In the genomic region with DNA sequence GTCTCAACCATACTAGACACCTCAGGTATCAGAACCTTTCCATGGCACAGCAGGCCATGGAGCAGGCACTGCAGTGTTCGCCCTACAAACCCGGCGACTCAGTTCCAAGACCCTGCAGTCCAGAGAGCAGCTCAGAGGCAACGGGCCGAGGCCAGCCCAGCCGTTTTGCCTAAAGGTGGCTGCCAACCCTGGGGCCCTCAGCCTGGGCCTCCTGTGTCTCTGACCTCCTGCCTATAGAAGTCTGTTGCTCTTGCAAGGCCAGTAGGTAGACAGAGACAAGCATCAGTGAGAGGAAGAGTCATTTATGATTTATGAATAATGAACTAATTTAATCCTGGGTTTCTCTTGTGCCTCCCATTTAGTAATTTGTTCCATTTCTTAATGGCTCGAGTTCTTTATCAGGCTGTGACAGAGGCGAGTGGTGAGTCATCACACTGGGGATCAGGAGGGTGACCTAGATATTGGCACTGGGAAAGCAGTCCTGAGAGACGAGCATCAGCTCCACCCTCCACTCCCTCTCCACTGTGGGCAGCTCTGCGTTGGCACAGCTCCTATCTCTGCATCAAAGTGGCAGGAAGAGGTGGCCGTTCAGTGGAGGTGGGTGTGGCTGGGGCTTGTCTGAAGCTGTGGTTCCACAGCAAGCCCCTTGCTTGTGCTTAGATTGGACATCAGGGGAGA, we compare ENCODE assay signal across 8 cellular contexts.
DNase-seq lines count a peak whose midpoint lies in the region; ATAC-seq and TF ChIP-seq lines count a peak whose summit lies in the region.

No MANE protein-coding gene starts in this region.

- H3K27me3 ChIP-seq in BE2C: no peaks in the 10 kb centered on the region
- no peaks in the 10 kb centered on the region for H3K27me3 ChIP-seq in adrenal gland
- H3K27me3 ChIP-seq in thyroid gland: no peaks in the 10 kb centered on the region

- TF ChIP-seq POLR2A in adrenal gland (IDR thresholded peaks at IDR 0.05) (peak in 1 of 2 donors; percentile 42), thyroid gland (IDR thresholded peaks at IDR 0.05) (no peak)

- H3K9me3 ChIP-seq in BE2C: no peaks in the 10 kb centered on the region
- H3K9me3 ChIP-seq in adrenal gland (replicated peaks in 1 of 3): no peaks in the 10 kb centered on the region
- H3K9me3 ChIP-seq in thyroid gland: no peaks in the 10 kb centered on the region

- TF ChIP-seq CTCF in BE2C (IDR thresholded peaks at IDR 0.05; ENCODE audit: low read depth, low read length): no peak
- no peak for TF ChIP-seq CTCF in adrenal gland (IDR thresholded peaks at IDR 0.05)
- TF ChIP-seq CTCF in thyroid gland (IDR thresholded peaks at IDR 0.05): no peak

- H3K4me1 ChIP-seq in BE2C (peaks cover 37% of the 10 kb centered on the region), adrenal gland (replicated peaks in 1 of 2) (peaks cover 17 to 34% of the 10 kb centered on the region in 2 donors), thyroid gland (peaks cover 25 to 66% of the 10 kb centered on the region in 2 donors)

- 17 to 25% (median 23%) methylated on average over 8 to 11 of the region's 11 CpGs for WGBS in adrenal gland, 4 donors
- WGBS in thyroid gland, 2 donors: 8 to 52% methylated on average over 5 to 11 of the region's 11 CpGs

- H3K4me3 ChIP-seq in BE2C (ENCODE audit: low read depth, low read length) (no peak overlapping the region), adrenal gland (no peak overlapping the region), thyroid gland (replicated peaks in 1 of 3) (no peak overlapping the region)

- ATAC-seq in left lobe of liver (peak; percentile 40), GM19463 (IDR thresholded peaks at IDR 0.05; ENCODE audit: unreplicated experiment) (no peak)

- H3K36me3 ChIP-seq in BE2C (no peaks in the 10 kb centered on the region), adrenal gland (replicated peaks in 1 of 2) (no peaks in the 10 kb centered on the region), thyroid gland (no peaks in the 10 kb centered on the region)

- peak overlapping the region; percentile 86 to 98 (median 94) for H3K27ac ChIP-seq in adrenal gland
- peak overlapping the region; percentile 80 to 95 (median 88) for H3K27ac ChIP-seq in thyroid gland

- DNase-seq in BE2C (peak; percentile 84), NCI-H2196 (lab: John Stamatoyannopoulos, UW; ENCODE audit: unreplicated experiment) (peak; percentile 37), adrenal gland (peak; percentile 89 to 98 (median 97)), left lobe of liver (ENCODE audit: low spot score) (peak; percentile 49), thyroid gland (peak; percentile 82 to 84), NCI-H1694 (lab: John Stamatoyannopoulos, UW) (no peak), NOMO-1 treated with DMSO at 0.1 percent for 48 hours (lab: John Stamatoyannopoulos, UW; ENCODE audit: unreplicated experiment) (no peak)

- intact Hi-C loops in adrenal gland (cut with DNase I) (no loop called here), thyroid gland (cut with DNase I) (no loop called here)

Comparison
In these comparisons a context has a peak if more than half of its experiments do, and no peak if none do; other contexts are left out.
1. DNase-seq: peak in BE2C (single experiment), NCI-H2196 (single experiment), adrenal gland (7 of 7), left lobe of liver (single experiment) and thyroid gland (2 of 2); none in NCI-H1694 (single experiment) and NOMO-1 treated with DMSO at 0.1 percent for 48 hours (single experiment).